8 cellular contexts compared by ENCODE assay signal in the genomic region with DNA sequence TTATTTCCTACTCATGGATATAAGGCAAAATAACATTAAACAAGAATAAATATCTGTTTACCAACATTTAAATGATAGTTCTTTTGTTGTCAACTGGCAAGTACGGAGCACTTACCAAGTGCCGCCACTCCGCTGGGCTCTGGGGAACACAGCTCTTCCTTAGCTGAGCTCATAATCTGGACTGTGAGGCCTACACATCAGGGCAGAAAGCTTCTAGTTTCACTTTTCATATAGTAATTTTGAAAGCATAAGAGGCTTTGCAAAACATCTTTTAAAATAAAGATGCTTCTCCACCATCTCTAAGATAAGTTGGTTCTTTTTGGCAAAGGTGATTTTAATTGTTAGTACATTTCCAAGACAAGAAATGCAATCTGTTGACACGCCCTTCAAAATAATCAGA.
A peak's percentile ranks its signal among the peaks of the same experiment; 100 is the strongest.
DNase-seq lines count a peak whose midpoint lies in the region; ATAC-seq and TF ChIP-seq lines count a peak whose summit lies in the region.

No MANE protein-coding gene starts in this region.

- WGBS in lung, 2 donors, result 12 to 27% methylated on average over 4 of the region's 4 CpGs

- H3K4me3 ChIP-seq in SK-N-MC (peak overlapping the region; percentile 65), breast epithelium (peak overlapping the region in 2 of 3 donors; percentile 10 to 35), lung (no peak overlapping the region), stomach smooth muscle (ENCODE audit: low read length in 2 of 2) (peak overlapping the region; percentile 40 to 54)

- H3K27me3 ChIP-seq in breast epithelium (no peaks in the 10 kb centered on the region), lung (ENCODE audit: control insufficient read depth, insufficient read depth) (no peaks in the 10 kb centered on the region), stomach smooth muscle (ENCODE audit: control insufficient read depth in 1 of 2, insufficient read depth in 2 of 2, low read length in 2 of 2) (no peaks in the 10 kb centered on the region)

- peak overlapping the region; percentile 97 for H3K27ac ChIP-seq in SK-N-MC
- H3K27ac ChIP-seq in breast epithelium, result peak overlapping the region; percentile 69 to 77
- peak overlapping the region; percentile 13 to 76 for H3K27ac ChIP-seq in lung (ENCODE audit: low read depth in 1 of 2, low read length in 1 of 2)
- H3K27ac ChIP-seq in stomach smooth muscle (ENCODE audit: low read length), result peak overlapping the region; percentile 72

- H3K4me1 ChIP-seq in breast epithelium, result no peaks in the 10 kb centered on the region
- peaks cover 1 to 10% of the 10 kb centered on the region in 2 donors for H3K4me1 ChIP-seq in lung (ENCODE audit: control insufficient read depth in 2 of 2, insufficient read depth in 2 of 2, low read length in 2 of 2)
- peaks cover 12% of the 10 kb centered on the region for H3K4me1 ChIP-seq in stomach smooth muscle (ENCODE audit: control insufficient read depth, insufficient read depth, low read length)

- H3K9ac ChIP-seq in SK-N-MC (ENCODE audit: insufficient read length) (peak overlapping the region; percentile 66), stomach smooth muscle (ENCODE audit: low read length in 2 of 2) (peak overlapping the region; percentile 43 to 69)

- intact Hi-C loops in breast epithelium (cut with DNase I; ENCODE audit: low total_unique reads), result no loop called here

- ATAC-seq in GM18505 (IDR thresholded peaks at IDR 0.05; ENCODE audit: unreplicated experiment) (peak; percentile 55), HG02588 (IDR thresholded peaks at IDR 0.05; ENCODE audit: unreplicated experiment) (peak; percentile 59), lung (ENCODE audit: insufficient read depth, low FRiP score) (peak; percentile 71)

- no peaks in the 10 kb centered on the region for H3K9me3 ChIP-seq in SK-N-MC (ENCODE audit: low read depth, low read length)
- no peaks in the 10 kb centered on the region for H3K9me3 ChIP-seq in breast epithelium
- H3K9me3 ChIP-seq in lung (ENCODE audit: control insufficient read depth in 2 of 2, insufficient read depth in 1 of 2, low read length in 1 of 2), result no peaks in the 10 kb centered on the region
- H3K9me3 ChIP-seq in stomach smooth muscle (ENCODE audit: control insufficient read depth in 2 of 2, low read length in 2 of 2), result no peaks in the 10 kb centered on the region

- no peak for DNase-seq in SK-N-MC (ENCODE audit: low read depth, low spot score)
- no peak for DNase-seq in breast epithelium (ENCODE audit: low spot score in 2 of 2)
- no peak for DNase-seq in lung (ENCODE audit: low spot score)
- DNase-seq in NCI-H1092 (lab: John Stamatoyannopoulos, UW), result no peak
- DNase-seq in NCI-H510A (lab: John Stamatoyannopoulos, UW), result no peak

- H3K36me3 ChIP-seq in SK-N-MC (ENCODE audit: insufficient read depth, low read length) (no peaks in the 10 kb centered on the region), breast epithelium (no peaks in the 10 kb centered on the region), lung (ENCODE audit: control insufficient read depth in 2 of 2, insufficient read depth in 2 of 2, low read length in 2 of 2) (no peaks in the 10 kb centered on the region), stomach smooth muscle (ENCODE audit: control insufficient read depth in 2 of 2, insufficient read depth in 2 of 2, low read length in 2 of 2) (no peaks in the 10 kb centered on the region)

- TF ChIP-seq CTCF in breast epithelium (IDR thresholded peaks at IDR 0.05) (no peak), lung (IDR thresholded peaks at IDR 0.05; ENCODE audit: control extremely low read depth, extremely low read depth) (no peak)

- no peak for TF ChIP-seq POLR2A in GM18505 (IDR thresholded peaks at IDR 0.05; ENCODE audit: borderline replicate concordance, extremely low read depth, insufficient read depth, insufficient read length)
- no peak for TF ChIP-seq POLR2A in breast epithelium (IDR thresholded peaks at IDR 0.05)

Comparison
In these comparisons a context has a peak if more than half of its experiments do, and no peak if none do; other contexts are left out.
1. H3K27ac ChIP-seq: peak in every context shown above with its lines; median percentile 97 in SK-N-MC; 73 in breast epithelium; 72 in stomach smooth muscle; 44 in lung.